8 cellular contexts compared by ENCODE assay signal in genomic region chr4:173528378-173529321, GRCh38. TPM values are rescaled to one million over a fixed set of nuclear protein-coding genes. Genes with fewer than 3 reads are reported as not detected.
A peak's percentile ranks its signal among the peaks of the same experiment; 100 is the strongest.
DNase-seq lines count a peak whose midpoint lies in the region; ATAC-seq and TF ChIP-seq lines count a peak whose summit lies in the region.

No MANE protein-coding gene starts in this region.

- no peak for TF ChIP-seq POLR2A in transverse colon (IDR thresholded peaks at IDR 0.05)

- in situ Hi-C loops in transverse colon (cut with MboI; ENCODE audit: low pct_ligation_motif_present in 1 of 4, low pct_unique_long_range_greater_than_20kb in 1 of 4, low sequenced_read_pairs in 3 of 4): no loop called here

- peaks cover 14% of the 10 kb centered on the region for H3K4me1 Mint-ChIP-seq in activated naive CD4-positive, alpha-beta T cell treated with anti-CD3 and anti-CD28 coated beads, Interleukin-2, amount 10 ng/mL, durations not matched to agents 7 days and 5 days
- H3K4me1 Mint-ChIP-seq in activated T-helper 2 cell treated with anti-CD3 and anti-CD28 coated beads, Interferon-gamma antibody, Interleukin-2, Interleukin-4, amounts not matched to agents 10 μg/mL and 5 μg/mL and 100 μg/mL, durations not matched to agents 14 hours and 24 hours and 36 hours (ENCODE audit: low read depth): peaks cover 4% of the 10 kb centered on the region

- peaks cover 100% of the 10 kb centered on the region for H3K27me3 Mint-ChIP-seq in activated naive CD4-positive, alpha-beta T cell treated with anti-CD3 and anti-CD28 coated beads, Interleukin-2, amount 10 ng/mL, durations not matched to agents 7 days and 5 days
- peaks cover 87% of the 10 kb centered on the region for H3K27me3 Mint-ChIP-seq in activated T-helper 2 cell treated with anti-CD3 and anti-CD28 coated beads, Interferon-gamma antibody, Interleukin-2, Interleukin-4, amounts not matched to agents 10 μg/mL and 5 μg/mL and 100 μg/mL, durations not matched to agents 14 hours and 24 hours and 36 hours (ENCODE audit: low read depth)

- ATAC-seq in GM18858 (IDR thresholded peaks at IDR 0.05; ENCODE audit: unreplicated experiment): no peak

- no peak for DNase-seq in activated naive CD4-positive, alpha-beta T cell treated with anti-CD3 and anti-CD28 coated beads, Interleukin-2, amount 10 ng/mL, durations not matched to agents 7 days and 5 days
- DNase-seq in activated naive CD4-positive, alpha-beta T cell (lab: John Stamatoyannopoulos, UW): no peak
- no peak for DNase-seq in activated T-helper 2 cell treated with anti-CD3 and anti-CD28 coated beads, Interferon-gamma antibody, Interleukin-2, Interleukin-4, amounts not matched to agents 10 μg/mL and 5 μg/mL and 100 μg/mL, durations not matched to agents 14 hours and 24 hours and 36 hours (ENCODE audit: low spot score)
- DNase-seq in islet precursor cell: peak; percentile 67
- no peak for DNase-seq in transverse colon
- no peak for DNase-seq in head of caudate nucleus
- DNase-seq in NCI-H2029 (lab: John Stamatoyannopoulos, UW): no peak

- intact Hi-C loops in activated T-helper 2 cell treated with anti-CD3 and anti-CD28 coated beads, Interferon-gamma antibody, Interleukin-2, Interleukin-4, amounts not matched to agents 10 μg/mL and 5 μg/mL and 100 μg/mL, durations not matched to agents 14 hours and 24 hours and 36 hours (cut with micrococcal nuclease): no loop called here
- intact Hi-C loops in transverse colon (cut with DNase I; ENCODE audit: low total_unique reads): no loop called here
- intact Hi-C loops in head of caudate nucleus (cut with DNase I): no loop called here

- peaks cover 99% of the 10 kb centered on the region for H3K27me3 ChIP-seq in transverse colon

- H3K27ac Mint-ChIP-seq in activated naive CD4-positive, alpha-beta T cell treated with anti-CD3 and anti-CD28 coated beads, Interleukin-2, amount 10 ng/mL, durations not matched to agents 7 days and 5 days: peak overlapping the region; percentile 82
- peak overlapping the region; percentile 33 for H3K27ac Mint-ChIP-seq in activated T-helper 2 cell treated with anti-CD3 and anti-CD28 coated beads, Interferon-gamma antibody, Interleukin-2, Interleukin-4, amounts not matched to agents 10 μg/mL and 5 μg/mL and 100 μg/mL, durations not matched to agents 14 hours and 24 hours and 36 hours

- TF ChIP-seq CTCF in transverse colon (IDR thresholded peaks at IDR 0.05): no peak

- H3K27ac ChIP-seq in transverse colon: peak overlapping the region; percentile 81 to 95 (median 89)

- H3K9me3 ChIP-seq in transverse colon: no peaks in the 10 kb centered on the region

- H3K36me3 Mint-ChIP-seq in activated naive CD4-positive, alpha-beta T cell treated with anti-CD3 and anti-CD28 coated beads, Interleukin-2, amount 10 ng/mL, durations not matched to agents 7 days and 5 days: peaks cover 27% of the 10 kb centered on the region
- peaks cover 12% of the 10 kb centered on the region for H3K36me3 Mint-ChIP-seq in activated T-helper 2 cell treated with anti-CD3 and anti-CD28 coated beads, Interferon-gamma antibody, Interleukin-2, Interleukin-4, amounts not matched to agents 10 μg/mL and 5 μg/mL and 100 μg/mL, durations not matched to agents 14 hours and 24 hours and 36 hours (ENCODE audit: low read depth)

- peaks cover 14% of the 10 kb centered on the region for H3K9me3 Mint-ChIP-seq in activated naive CD4-positive, alpha-beta T cell treated with anti-CD3 and anti-CD28 coated beads, Interleukin-2, amount 10 ng/mL, durations not matched to agents 7 days and 5 days
- peaks cover 3% of the 10 kb centered on the region for H3K9me3 Mint-ChIP-seq in activated T-helper 2 cell treated with anti-CD3 and anti-CD28 coated beads, Interferon-gamma antibody, Interleukin-2, Interleukin-4, amounts not matched to agents 10 μg/mL and 5 μg/mL and 100 μg/mL, durations not matched to agents 14 hours and 24 hours and 36 hours

- TF ChIP-seq EP300 in transverse colon (IDR thresholded peaks at IDR 0.05; ENCODE audit: low read depth): no peak

- H3K4me1 ChIP-seq in transverse colon: peaks cover 0 to 19% (median 5%) of the 10 kb centered on the region in 4 donors

- H3K36me3 ChIP-seq in transverse colon: no peaks in the 10 kb centered on the region

- peak overlapping the region; percentile 40 to 83 (median 55) for H3K4me3 ChIP-seq in transverse colon

- WGBS in transverse colon (ENCODE audit: low coverage in 1 of 2), 2 donors: 15 to 16% methylated on average over 7 to 47 of the region's 75 CpGs

- CTCF ChIA-PET in activated naive CD4-positive, alpha-beta T cell treated with anti-CD3 and anti-CD28 coated beads, Interleukin-2, amount 10 ng/mL, durations not matched to agents 7 days and 5 days (lab: Charles Lee): interaction anchor here (1.3 to 1.5 kb wide), 2 partner anchors 10 to 23 kb away, joined by 3 to 4 read pairs; no protein-coding TSS in a partner anchor

- peak overlapping the region; percentile 42 for H3K4me3 Mint-ChIP-seq in activated naive CD4-positive, alpha-beta T cell treated with anti-CD3 and anti-CD28 coated beads, Interleukin-2, amount 10 ng/mL, durations not matched to agents 7 days and 5 days
- no peak overlapping the region for H3K4me3 Mint-ChIP-seq in activated T-helper 2 cell treated with anti-CD3 and anti-CD28 coated beads, Interferon-gamma antibody, Interleukin-2, Interleukin-4, amounts not matched to agents 10 μg/mL and 5 μg/mL and 100 μg/mL, durations not matched to agents 14 hours and 24 hours and 36 hours (ENCODE audit: low read depth)

RNA-seq across cellular contexts. Expression of gene HAND2, which starts 1.4 kb away (rescaled TPM):
- total RNA-seq in activated T-helper 2 cell treated with anti-CD3 and anti-CD28 coated beads, Interferon-gamma antibody, Interleukin-2, Interleukin-4, amounts not matched to agents 10 μg/mL and 5 μg/mL and 100 μg/mL, durations not matched to agents 14 hours and 24 hours and 36 hours: not detected in 2 replicates
- total RNA-seq in transverse colon: 10 to 100 TPM; 24.6 to 87.6 (median 40.9) TPM

Comparison
In these comparisons a context has a peak if more than half of its experiments do, and no peak if none do; other contexts are left out.
1. RNA of gene HAND2, which starts 1.4 kb away (total RNA-seq): 24.6 to 87.6 TPM in transverse colon; not detected in activated T-helper 2 cell treated with anti-CD3 and anti-CD28 coated beads, Interferon-gamma antibody, Interleukin-2, Interleukin-4, amounts not matched to agents 10 μg/mL and 5 μg/mL and 100 μg/mL, durations not matched to agents 14 hours and 24 hours and 36 hours; every median in the first group is over 10 times any median in the second.